In genomic region chrX:13476384-13476783, GRCh38 we compare ENCODE assay signal across 1 cellular context.
TF ChIP-seq lines count a peak whose summit lies in the region.

No MANE protein-coding gene starts in this region.

TF ChIP-seq in SK-N-SH treated with all-trans-retinoic acid at 6 μM for 48 hours, 23 proteins besides CTCF, POLR2A, EP300 and RAD21 (continued from another document):
- no peak for TF ChIP-seq PATZ1 (CRISPR knock-in tag; IDR thresholded peaks at IDR 0.05; ENCODE audit: borderline replicate concordance)
